Comparison of ENCODE assay signal across 18 cellular contexts in genomic region chr7:23523486-23524075, GRCh38. TPM values are rescaled to one million over a fixed set of nuclear protein-coding genes. Genes with fewer than 3 reads are reported as not detected.
A peak's percentile ranks its signal among the peaks of the same experiment; 100 is the strongest.
DNase-seq lines count a peak whose midpoint lies in the region; ATAC-seq and TF ChIP-seq lines count a peak whose summit lies in the region.
"Had no signal": no experiment of that assay in that cellular context is flagged by ENCODE, and none has a peak within 500 bp of the region (broad histone marks: within the 10 kb centered on the region; RNA-seq: fewer than 3 reads in every experiment).

No MANE protein-coding gene starts in this region.

- H3K9me3 Mint-ChIP-seq in stimulated activated effector memory CD8-positive, alpha-beta T cell treated with anti-CD3 and anti-CD28 coated beads, Interleukin-12 subunit alpha, Interleukin-12 subunit beta, amount 100 ng/mL, for 72 hours = no peaks in the 10 kb centered on the region
- H3K9me3 Mint-ChIP-seq: activated T-cell treated with anti-CD3 and anti-CD28 coated beads, Interleukin-2, amount 50 U/mL, for 72 hours had no signal

- intact Hi-C loops in PC-9 (cut with micrococcal nuclease; ENCODE audit: unreplicated experiment) (no loop called here), psoas muscle (cut with DNase I) (no loop called here)

- CTCF ChIA-PET in PC-9 (lab: Charles Lee) = interaction anchor here (0.6 to 1.5 kb wide), 2 partner anchors 250 to 259 kb away, joined by 3 to 4 read pairs; no protein-coding TSS in a partner anchor

- H2BK5ac ChIP-seq in mesenchymal stem cell (ENCODE audit: low read depth, low read length, poor library complexity, severe bottlenecking) = no peak overlapping the region

- POLR2A ChIA-PET in PC-9 (lab: Charles Lee; ENCODE audit: unreplicated experiment) = interaction anchor here (0.6 to 0.7 kb wide), 2 partner anchors 177 to 243 kb away, joined by 3 to 4 read pairs; no protein-coding TSS in a partner anchor

- H3K4me3 Mint-ChIP-seq in stimulated activated effector memory CD8-positive, alpha-beta T cell treated with anti-CD3 and anti-CD28 coated beads, Interleukin-12 subunit alpha, Interleukin-12 subunit beta, amount 100 ng/mL, for 72 hours = no peak overlapping the region
- H3K4me3 Mint-ChIP-seq: B cell had no signal

- H3K14ac ChIP-seq in mesenchymal stem cell (ENCODE audit: low read length in 2 of 2) = no peak overlapping the region

- H2AFZ ChIP-seq in PC-9 (no peak overlapping the region), mesenchymal stem cell (ENCODE audit: low read depth, low read length) (no peak overlapping the region)

- H3K79me1 ChIP-seq in mesenchymal stem cell (replicated peaks; ENCODE audit: low read length, poor library complexity, severe bottlenecking) = peaks cover 1% of the 10 kb centered on the region

- no peak overlapping the region for H3K23ac ChIP-seq in mesenchymal stem cell (ENCODE audit: low read length in 2 of 2)

- peaks cover 100% of the 10 kb centered on the region for H3K79me2 ChIP-seq in PC-9 (ENCODE audit: low read depth)

- H3K4me3 ChIP-seq in PC-9 (no peak overlapping the region), mesenchymal stem cell (ENCODE audit: insufficient read depth in 1 of 2, low read depth in 1 of 2, low read length in 2 of 2) (no peak overlapping the region), psoas muscle (no peak overlapping the region)
- H3K4me3 ChIP-seq: uterus had no signal

- 100% methylated on average over 1 of the region's 2 CpGs for WGBS in mesenchymal stem cell
- 39 to 40% (median 39%) methylated on average over 2 of the region's 2 CpGs for WGBS in psoas muscle, 3 donors

- H2BK120ac ChIP-seq in mesenchymal stem cell (ENCODE audit: low read depth, low read length) = no peak overlapping the region

- no peaks in the 10 kb centered on the region for H3K27me3 ChIP-seq in PC-9 (ENCODE audit: insufficient read depth, low read depth)
- H3K27me3 ChIP-seq in mesenchymal stem cell (ENCODE audit: control insufficient read depth in 1 of 2, insufficient read depth in 1 of 2, low read length in 2 of 2) = no peaks in the 10 kb centered on the region
- H3K27me3 ChIP-seq in psoas muscle (ENCODE audit: insufficient read depth in 3 of 3, low read length in 2 of 3) = no peaks in the 10 kb centered on the region
- H3K27me3 ChIP-seq: uterus had no signal

- H3F3A ChIP-seq in PC-9 (ENCODE audit: insufficient read depth, low read depth) = peaks cover 39% of the 10 kb centered on the region

- TF ChIP-seq CTCF in PC-9 (conservative IDR thresholded peaks at IDR 0.05) (no peak), psoas muscle (IDR thresholded peaks at IDR 0.05) (no peak)

- ATAC-seq in GM21529 (IDR thresholded peaks at IDR 0.05; ENCODE audit: unreplicated experiment) (peak; percentile 57), GM21515 (IDR thresholded peaks at IDR 0.05; ENCODE audit: unreplicated experiment) (no peak), psoas muscle (no peak)
- ATAC-seq in stimulated activated effector memory CD8-positive, alpha-beta T cell treated with anti-CD3 and anti-CD28 coated beads, Interleukin-12 subunit alpha, Interleukin-12 subunit beta, amount 100 ng/mL, for 72 hours = no peak
- ATAC-seq: activated T-cell treated with anti-CD3 and anti-CD28 coated beads, Interleukin-2, amount 50 U/mL, for 72 hours had no signal

- H3K18ac ChIP-seq in mesenchymal stem cell (ENCODE audit: low read depth in 1 of 2, low read length in 2 of 2) = no peak overlapping the region

- no peak overlapping the region for H4K91ac ChIP-seq in mesenchymal stem cell (ENCODE audit: low read length)

- peaks cover 56% of the 10 kb centered on the region for H3K4me1 Mint-ChIP-seq in stimulated activated effector memory CD8-positive, alpha-beta T cell treated with anti-CD3 and anti-CD28 coated beads, Interleukin-12 subunit alpha, Interleukin-12 subunit beta, amount 100 ng/mL, for 72 hours

- H2AK5ac ChIP-seq in mesenchymal stem cell (ENCODE audit: low read length, severe bottlenecking) = no peak overlapping the region

- 0 out of 2 replicates have a peak overlapping the region, but pooled peaks have one; percentile 2 for H3K4me2 ChIP-seq in PC-9
- no peak overlapping the region for H3K4me2 ChIP-seq in mesenchymal stem cell (ENCODE audit: low read length, poor library complexity, severe bottlenecking)

- H4K8ac ChIP-seq in mesenchymal stem cell (ENCODE audit: low read length) = no peak overlapping the region

- H3K27ac ChIP-seq in PC-9 (no peak overlapping the region), mesenchymal stem cell (ENCODE audit: low read length, poor library complexity, severe bottlenecking) (no peak overlapping the region), psoas muscle (no peak overlapping the region)
- H3K27ac ChIP-seq: uterus had no signal

- H3K36me3 Mint-ChIP-seq in stimulated activated effector memory CD8-positive, alpha-beta T cell treated with anti-CD3 and anti-CD28 coated beads, Interleukin-12 subunit alpha, Interleukin-12 subunit beta, amount 100 ng/mL, for 72 hours = peaks cover 76% of the 10 kb centered on the region

- H3K9me2 ChIP-seq in PC-9 (ENCODE audit: insufficient read depth) = no peaks in the 10 kb centered on the region

- H4K20me1 ChIP-seq in PC-9 (ENCODE audit: insufficient read depth) = peaks cover 100% of the 10 kb centered on the region

- in situ Hi-C loops in G401 (cut with HindIII; ENCODE audit: low sequenced_read_pairs) = no loop called here

- H3K9me3 ChIP-seq in PC-9 (ENCODE audit: insufficient read depth, low read depth) = no peaks in the 10 kb centered on the region
- no peaks in the 10 kb centered on the region for H3K9me3 ChIP-seq in mesenchymal stem cell (ENCODE audit: control insufficient read depth, low read length)
- no peaks in the 10 kb centered on the region for H3K9me3 ChIP-seq in psoas muscle
- H3K9me3 ChIP-seq: uterus had no signal

- no peak overlapping the region for H3K27ac Mint-ChIP-seq in stimulated activated effector memory CD8-positive, alpha-beta T cell treated with anti-CD3 and anti-CD28 coated beads, Interleukin-12 subunit alpha, Interleukin-12 subunit beta, amount 100 ng/mL, for 72 hours
- H3K27ac Mint-ChIP-seq: B cell had no signal

- H2BK12ac ChIP-seq in mesenchymal stem cell (ENCODE audit: low read length in 2 of 2) = no peak overlapping the region

- BruUV-seq in PC-9 (replicated peaks; lab: Mats Ljungman, UMichigan) = no TSS peak

- peaks cover 51% of the 10 kb centered on the region for H3K36me3 ChIP-seq in PC-9 (ENCODE audit: low read depth)
- H3K36me3 ChIP-seq in mesenchymal stem cell (ENCODE audit: control insufficient read depth in 1 of 2, insufficient read depth in 2 of 2, low read depth in 1 of 2, low read length in 2 of 2) = peaks cover 16 to 34% of the 10 kb centered on the region in 2 experiments
- H3K36me3 ChIP-seq in psoas muscle (ENCODE audit: insufficient read depth in 1 of 2, low read depth in 1 of 2) = peaks cover 6 to 36% of the 10 kb centered on the region in 2 donors
- H3K36me3 ChIP-seq: uterus had no signal

- H3K4ac ChIP-seq in mesenchymal stem cell (ENCODE audit: low read depth in 1 of 2, low read length in 2 of 2) = no peak overlapping the region

- DNase-seq in G401 (ENCODE audit: low spot score) = peak; percentile 38
- no peak for DNase-seq in PC-9
- no peak for DNase-seq in mesenchymal stem cell
- DNase-seq in stimulated activated effector memory CD8-positive, alpha-beta T cell treated with anti-CD3 and anti-CD28 coated beads, Interleukin-12 subunit alpha, Interleukin-12 subunit beta, amount 100 ng/mL, for 72 hours (ENCODE audit: low spot score in 2 of 2) = no peak
- no peak for DNase-seq in GM19238 (ENCODE audit: insufficient read length, low spot score)
- DNase-seq in psoas muscle = no peak
- DNase-seq: activated T-cell treated with anti-CD3 and anti-CD28 coated beads, Interleukin-2, amount 50 U/mL, for 72 hours; DMS79 treated with DMSO at 0.1 percent for 48 hours; mesendoderm; NCI-H1930; NCI-H82; nucleus accumbens; SIG-M5; stimulated activated naive CD4-positive, alpha-beta T cell treated with Interleukin-2 at 50 U/mL for 16 hours; uterus had no signal

- no peak overlapping the region for H2BK15ac ChIP-seq in mesenchymal stem cell (ENCODE audit: low read depth, poor library complexity, severe bottlenecking)

- peaks cover 29% of the 10 kb centered on the region for H3K4me1 ChIP-seq in PC-9 (replicated peaks; ENCODE audit: insufficient read depth)
- H3K4me1 ChIP-seq in mesenchymal stem cell (ENCODE audit: control insufficient read depth, insufficient read depth, low read depth, low read length) = peaks cover 5% of the 10 kb centered on the region
- H3K4me1 ChIP-seq in psoas muscle = peaks cover 44% of the 10 kb centered on the region
- H3K4me1 ChIP-seq: uterus had no signal

- H3K9ac ChIP-seq in mesenchymal stem cell (ENCODE audit: low read length) = peak overlapping the region; percentile 9

RNA-seq across cellular contexts. Expression of gene TRA2A, which starts 8.2 kb away (rescaled TPM):
- 10.3 and 17.0 TPM in 2 replicates for total RNA-seq in G401 (2014; rRNA removed; shearing (Covaris generic))
- total RNA-seq in PC-9 (2021) (77.0 and 112 TPM in 2 replicates), psoas muscle (10 to 100 TPM; 25.1 to 31.5 (median 28.5) TPM)
- 48.0 TPM for polyA plus RNA-seq in mesenchymal stem cell (2013, experiment 1 of 2)
- 49.3 TPM for polyA plus RNA-seq in mesenchymal stem cell (2013, experiment 2 of 2)
- polyA plus RNA-seq in psoas muscle = 10 to 100 TPM; 17.5 to 35.6 (median 29.0) TPM

RNA-seq across cellular contexts. Expression of gene IGF2BP3, which starts 53.3 kb away (rescaled TPM):
- total RNA-seq in G401 (2014; rRNA removed; shearing (Covaris generic)) = 47.0 and 69.7 TPM in 2 replicates
- total RNA-seq in PC-9 (2021) = 132 and 139 TPM in 2 replicates
- 122 TPM for polyA plus RNA-seq in mesenchymal stem cell (2013, experiment 1 of 2)
- 117 TPM for polyA plus RNA-seq in mesenchymal stem cell (2013, experiment 2 of 2)
- under 1 TPM; 0.28 to 0.73 (median 0.41) TPM for total RNA-seq in psoas muscle
- polyA plus RNA-seq in psoas muscle = under 1 TPM; 0.03 to 0.51 (median 0.03) TPM

Comparison
In these comparisons a context has a peak if more than half of its experiments do, and no peak if none do; other contexts are left out.
1. RNA of gene IGF2BP3, which starts 53.3 kb away (total RNA-seq): 132 to 139 TPM in PC-9 and 47.0 to 69.7 TPM in G401; 0.28 to 0.73 TPM in psoas muscle; every median in the first group is over 10 times any median in the second.